8 cellular contexts compared by ENCODE assay signal in the genomic region with DNA sequence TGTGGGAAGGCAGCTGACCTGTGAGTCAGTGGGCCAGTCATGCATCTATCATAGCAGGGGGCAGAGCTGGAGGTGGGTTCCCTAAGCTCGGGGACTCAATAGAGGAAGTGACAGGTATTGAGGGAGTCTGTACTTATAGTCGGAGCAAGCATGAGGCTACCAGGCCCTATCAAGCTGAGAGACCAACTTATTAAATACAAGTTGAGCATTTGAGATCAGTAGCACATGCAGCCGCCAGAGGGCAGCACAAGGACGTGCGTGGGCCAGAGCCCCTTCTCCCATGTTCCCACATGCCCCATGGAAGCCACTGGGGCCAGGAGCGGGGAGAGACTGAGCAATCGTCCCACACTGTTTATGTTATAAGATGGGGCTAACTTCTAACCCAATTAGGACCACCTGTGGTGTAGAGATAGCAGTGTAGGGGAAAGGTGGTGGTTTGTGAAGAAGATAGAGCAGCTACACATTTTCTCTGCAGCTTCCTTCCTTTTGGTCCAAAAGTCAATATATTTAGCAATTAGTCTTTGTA. TPM values are rescaled to one million over a fixed set of nuclear protein-coding genes. Genes with fewer than 3 reads are reported as not detected.
DNase-seq lines count a peak whose midpoint lies in the region; ATAC-seq, FAIRE-seq and TF ChIP-seq lines count a peak whose summit lies in the region.

No MANE protein-coding gene starts in this region.

- no peaks in the 10 kb centered on the region for H3K23me2 ChIP-seq in H1 (ENCODE audit: low read depth, low read length)

- no peak overlapping the region for H4K5ac ChIP-seq in H1 (ENCODE audit: insufficient read length, low read depth, low read length)

- H2AK5ac ChIP-seq in H1 (ENCODE audit: low read depth, low read length), result no peak overlapping the region

- in situ Hi-C loops in GM23248 (cut with MboI), result no loop called here

- no peaks in the 10 kb centered on the region for H3K79me2 ChIP-seq in GM23248 (ENCODE audit: insufficient read depth)
- no peaks in the 10 kb centered on the region for H3K79me2 ChIP-seq in H1 (ENCODE audit: control insufficient read depth in 1 of 2, insufficient read depth in 2 of 2, low read length in 2 of 2)

- no peak overlapping the region for H3K14ac ChIP-seq in H1 (ENCODE audit: insufficient read length)

- no peak overlapping the region for H4K8ac ChIP-seq in H1 (ENCODE audit: extremely low read depth, insufficient read depth, low read length)

- no peaks in the 10 kb centered on the region for H3K4me1 Mint-ChIP-seq in activated CD4-positive, alpha-beta T cell treated with anti-CD3 and anti-CD28 coated beads, Interleukin-2, amount 10 ng/mL, durations not matched to agents 7 days and 5 days
- peaks cover 0 to 9% (median under 1%) of the 10 kb centered on the region in 4 donors for H3K4me1 Mint-ChIP-seq in naive thymus-derived CD8-positive, alpha-beta T cell

- peaks cover 6% of the 10 kb centered on the region for H3K36me3 Mint-ChIP-seq in activated CD4-positive, alpha-beta T cell treated with anti-CD3 and anti-CD28 coated beads, Interleukin-2, amount 10 ng/mL, durations not matched to agents 7 days and 5 days (ENCODE audit: low read depth)
- peaks cover 7 to 62% (median 23%) of the 10 kb centered on the region in 3 donors for H3K36me3 Mint-ChIP-seq in naive thymus-derived CD8-positive, alpha-beta T cell

- H3K36me3 ChIP-seq in GM23248 (ENCODE audit: low read depth) (no peaks in the 10 kb centered on the region), H1 (ENCODE audit: control insufficient read depth in 2 of 4, insufficient read depth in 4 of 4, low read length in 3 of 4) (peaks cover 0 to 33% (median 16%) of the 10 kb centered on the region in 4 experiments; a peak in 5 of 8 replicates), upper lobe of right lung (peaks cover 36% of the 10 kb centered on the region)

- H3K27me3 ChIP-seq in GM23248 (replicated peaks; ENCODE audit: insufficient read depth), result no peaks in the 10 kb centered on the region
- H3K27me3 ChIP-seq in H1 (replicated peaks in 1 of 4; ENCODE audit: control insufficient read depth in 3 of 4, extremely low read depth in 1 of 4, insufficient read depth in 3 of 4, low read length in 3 of 4), result no peaks in the 10 kb centered on the region
- H3K27me3 ChIP-seq in upper lobe of right lung, result no peaks in the 10 kb centered on the region

- POLR2A ChIA-PET in activated CD4-positive, alpha-beta T cell treated with anti-CD3 and anti-CD28 coated beads, Interleukin-2, amount 10 ng/mL, durations not matched to agents 7 days and 5 days (lab: Charles Lee), result no interaction called here
- POLR2A ChIA-PET in H1 (lab: Charles Lee; ENCODE audit: partially characterized antibody), result interaction anchor here (1.0 to 1.4 kb wide), 4 partner anchors 9 to 43 kb away, joined by 3 to 7 read pairs (median 4); partner anchors contain the start of gene FAM221A
- POLR2A ChIA-PET in naive thymus-derived CD8-positive, alpha-beta T cell (lab: Charles Lee), result no interaction called here

- H3K9ac ChIP-seq in GM23248 (no peak overlapping the region), H1 (replicated peaks in 1 of 4; ENCODE audit: extremely low read depth in 1 of 4, low read depth in 3 of 4, low read length in 3 of 4) (no peak overlapping the region)

- H2BK12ac ChIP-seq in H1 (ENCODE audit: low read depth, low read length), result no peak overlapping the region

- TF ChIP-seq CTCF in H1 (IDR thresholded peaks at IDR 0.05; ENCODE audit: control extremely low read depth in 1 of 3, insufficient read depth in 1 of 3, low read depth in 1 of 3, low read length in 3 of 3), result peak; percentile 82 to 89 (median 84)
- peak; percentile 70 for TF ChIP-seq CTCF in upper lobe of right lung (IDR thresholded peaks at IDR 0.05)

- H3K9me3 ChIP-seq in GM23248 (ENCODE audit: low read depth) (no peaks in the 10 kb centered on the region), H1 (ENCODE audit: insufficient read depth in 2 of 2, low read depth in 1 of 2, low read length in 1 of 2) (no peaks in the 10 kb centered on the region), upper lobe of right lung (no peaks in the 10 kb centered on the region)

- H2BK20ac ChIP-seq in H1 (ENCODE audit: low read length), result no peak overlapping the region

- peak; percentile 73 for FAIRE-seq in H1 (lab: Jason Lieb, UNC)

- H3K27ac Mint-ChIP-seq in activated CD4-positive, alpha-beta T cell treated with anti-CD3 and anti-CD28 coated beads, Interleukin-2, amount 10 ng/mL, durations not matched to agents 7 days and 5 days, result no peak overlapping the region
- no peak overlapping the region for H3K27ac Mint-ChIP-seq in naive thymus-derived CD8-positive, alpha-beta T cell

- H4K20me1 ChIP-seq in GM23248 (ENCODE audit: insufficient read depth) (no peaks in the 10 kb centered on the region), H1 (replicated peaks in 1 of 2; ENCODE audit: control insufficient read depth in 1 of 2, insufficient read depth in 2 of 2, low read length in 2 of 2) (peaks cover 0 to 1% of the 10 kb centered on the region in 2 experiments)

- peak; percentile 76 to 79 for TF ChIP-seq RAD21 in H1 (IDR thresholded peaks at IDR 0.05 in 1 of 2, conservative IDR thresholded peaks at IDR 0.05 in 1 of 2; ENCODE audit: low read depth in 2 of 2, low read length in 2 of 2)

- WGBS in GM23248 (ENCODE audit: low coverage in 1 of 2, low lambda C conversion rate in 2 of 2, missing lambda C conversion rate in 2 of 2), 2 experiments, result 23 to 31% methylated on average over 6 to 7 of the region's 7 CpGs
- 36% methylated on average over 7 of the region's 7 CpGs; no CpG with 5 or more reads in 1 of the 2 experiments for WGBS in H1 (ENCODE audit: extremely low coverage in 1 of 2, insufficient coverage in 1 of 2, insufficient read length in 1 of 2, insufficient replicate concordance in 2 of 2, low coverage in 1 of 2, low lambda C conversion rate in 2 of 2, missing lambda C conversion rate in 1 of 2), 2 experiments

- no peak overlapping the region for H3K27ac ChIP-seq in GM23248
- H3K27ac ChIP-seq in H1 (ENCODE audit: low read depth, low read length), result no peak overlapping the region
- H3K27ac ChIP-seq in upper lobe of right lung, result no peak overlapping the region

- TF ChIP-seq EP300 in H1 (IDR thresholded peaks at IDR 0.05; ENCODE audit: borderline replicate concordance in 1 of 2, low read depth in 2 of 2, low read length in 2 of 2), result no peak

- H3K4me3 ChIP-seq in GM23248 (no peak overlapping the region), H1 (ENCODE audit: extremely low read depth in 1 of 4, insufficient read depth in 2 of 4, low read depth in 3 of 4, low read length in 4 of 4) (no peak overlapping the region), upper lobe of right lung (no peak overlapping the region)

- no peak overlapping the region for H3K23ac ChIP-seq in H1 (ENCODE audit: insufficient read length)

- H3K56ac ChIP-seq in H1 (replicated peaks; ENCODE audit: insufficient read length, low read depth, low read length), result no peak overlapping the region

- ATAC-seq in naive thymus-derived CD8-positive, alpha-beta T cell, result peak; percentile 38 to 69
- ATAC-seq in upper lobe of right lung (peak; percentile 88), HG02884 (IDR thresholded peaks at IDR 0.05; ENCODE audit: unreplicated experiment) (no peak)

- H3K4me2 ChIP-seq in GM23248 (ENCODE audit: unreplicated experiment), result no peak overlapping the region
- H3K4me2 ChIP-seq in H1 (ENCODE audit: insufficient read depth in 1 of 2, low read depth in 2 of 2, low read length in 2 of 2), result no peak overlapping the region

- no peaks in the 10 kb centered on the region for H3K79me1 ChIP-seq in H1 (ENCODE audit: low read depth, low read length)

- no peak overlapping the region for H2BK15ac ChIP-seq in H1 (ENCODE audit: low read length)

- H3F3A ChIP-seq in GM23248 (ENCODE audit: insufficient read depth), result no peaks in the 10 kb centered on the region

- CTCF ChIA-PET in activated CD4-positive, alpha-beta T cell treated with anti-CD3 and anti-CD28 coated beads, Interleukin-2, amount 10 ng/mL, durations not matched to agents 7 days and 5 days (lab: Charles Lee), result interaction anchor here (0.5 to 1.5 kb wide), 9 partner anchors 10 to 1859 kb away, joined by 3 to 6 read pairs (median 3); no protein-coding TSS in a partner anchor
- CTCF ChIA-PET in H1 (lab: Charles Lee; ENCODE audit: partially characterized antibody), result interaction anchor here (0.8 to 7.5 kb wide), 30 partner anchors 11 to 478 kb away, joined by 3 to 79 read pairs (median 4); partner anchors contain the start of gene STK31

- no peak overlapping the region for H3K18ac ChIP-seq in H1 (ENCODE audit: extremely low read depth, low read length)

- DNase-seq in DMS 273 (lab: John Stamatoyannopoulos, UW; ENCODE audit: unreplicated experiment) (peak; percentile 90), GM23248 (peak; percentile 58), NCI-H2227 (lab: John Stamatoyannopoulos, UW; ENCODE audit: unreplicated experiment) (peak; percentile 78), H1 (ENCODE audit: low read depth in 1 of 2, low spot score in 2 of 2) (peak; percentile 67 to 86), upper lobe of right lung (peak; percentile 78)
- peak; percentile 41 for DNase-seq in activated CD4-positive, alpha-beta T cell treated with anti-CD3 and anti-CD28 coated beads, Interleukin-2, amount 10 ng/mL, durations not matched to agents 7 days and 5 days
- peak; percentile 22 to 67 (median 42) for DNase-seq in naive thymus-derived CD8-positive, alpha-beta T cell

- H2BK5ac ChIP-seq in H1 (ENCODE audit: low read depth, low read length), result no peak overlapping the region

- peak overlapping the region; percentile 46; the same call in 1 of the 2 replicates for H2AFZ ChIP-seq in GM23248
- no peak overlapping the region for H2AFZ ChIP-seq in H1 (ENCODE audit: low read length)

- H3K4me1 ChIP-seq in GM23248 (ENCODE audit: insufficient read depth) (no peaks in the 10 kb centered on the region), H1 (replicated peaks in 1 of 4; ENCODE audit: control insufficient read depth in 3 of 4, insufficient read depth in 4 of 4, low read length in 3 of 4) (no peaks in the 10 kb centered on the region), upper lobe of right lung (no peaks in the 10 kb centered on the region)

- no peaks in the 10 kb centered on the region for H3K9me2 ChIP-seq in GM23248 (ENCODE audit: insufficient read depth)

- no peak for TF ChIP-seq POLR2A in H1 (IDR thresholded peaks at IDR 0.05; ENCODE audit: control extremely low read depth in 1 of 2, low read depth in 2 of 2, low read length in 2 of 2)

- no peak overlapping the region for H3K4me3 Mint-ChIP-seq in activated CD4-positive, alpha-beta T cell treated with anti-CD3 and anti-CD28 coated beads, Interleukin-2, amount 10 ng/mL, durations not matched to agents 7 days and 5 days
- no peak overlapping the region for H3K4me3 Mint-ChIP-seq in naive thymus-derived CD8-positive, alpha-beta T cell

- no peaks in the 10 kb centered on the region for H3K9me3 Mint-ChIP-seq in activated CD4-positive, alpha-beta T cell treated with anti-CD3 and anti-CD28 coated beads, Interleukin-2, amount 10 ng/mL, durations not matched to agents 7 days and 5 days
- no peaks in the 10 kb centered on the region for H3K9me3 Mint-ChIP-seq in naive thymus-derived CD8-positive, alpha-beta T cell

- no peak overlapping the region for H2BK120ac ChIP-seq in H1 (replicated peaks; ENCODE audit: low read depth, low read length)

- H3K4ac ChIP-seq in H1 (replicated peaks; ENCODE audit: insufficient read length, low read depth, low read length), result no peak overlapping the region

- intact Hi-C loops in upper lobe of right lung (cut with DNase I), result no loop called here

- no peaks in the 10 kb centered on the region for H3K27me3 Mint-ChIP-seq in activated CD4-positive, alpha-beta T cell treated with anti-CD3 and anti-CD28 coated beads, Interleukin-2, amount 10 ng/mL, durations not matched to agents 7 days and 5 days
- H3K27me3 Mint-ChIP-seq in naive thymus-derived CD8-positive, alpha-beta T cell, result no peaks in the 10 kb centered on the region

- no peak overlapping the region for H4K91ac ChIP-seq in H1 (replicated peaks; ENCODE audit: insufficient read length, low read length)

RNA-seq across cellular contexts. Expression of gene STK31, which starts 13.0 kb away (rescaled TPM):
- not detected in 2 replicates for total RNA-seq in GM23248 (2014; rRNA removed; shearing (Covaris generic))
- polyA plus RNA-seq in GM23248 (2016; fragmentation: Nextera tagmentation; extraction: Ambion mirVana), result not detected in 2 replicates
- total RNA-seq in activated CD4-positive, alpha-beta T cell treated with anti-CD3 and anti-CD28 coated beads, Interleukin-2, amount 10 ng/mL, durations not matched to agents 7 days and 5 days, result under 1 TPM; 0.15 to 0.21 TPM
- total RNA-seq in H1 (2021; fragmentation: NEBNext Ultra II Directional; extraction: Animal tissue kit (Norgen Biotek cat#: 25700)), result 0.10 and 0.32 TPM in 2 replicates
- 0.13 and 0.15 TPM in 2 replicates for polyA plus RNA-seq in H1 (2011; rRNA removed)
- 0.18 TPM for polyA plus RNA-seq in H1 (2011; cell fraction: cytosol; rRNA removed)
- polyA plus RNA-seq in H1 (2011; cell fraction: nucleus; rRNA removed), result 0.07 TPM
- polyA plus RNA-seq in H1 (2012, experiment 1 of 2), result 0.15 to 0.53 TPM (median 0.32 TPM) in 4 replicates
- polyA plus RNA-seq in H1 (2012, experiment 2 of 2), result not detected
- polyA plus RNA-seq in H1 (2013, experiment 1 of 2), result 0.22 TPM
- 0.13 TPM for polyA plus RNA-seq in H1 (2013, experiment 2 of 2)
- polyA minus RNA-seq in H1 (2011; rRNA and poly(A)+ RNA removed), result 0.46 and 0.57 TPM in 2 replicates
- not detected for polyA minus RNA-seq in H1 (2011; cell fraction: cytosol; rRNA and poly(A)+ RNA removed)
- polyA minus RNA-seq in H1 (2011; cell fraction: nucleus; rRNA and poly(A)+ RNA removed), result 1.8 TPM
- total RNA-seq in naive thymus-derived CD8-positive, alpha-beta T cell, result 1 to 10 TPM in 1 of 2 experiments, under 1 TPM in 1; 0.85 to 1.1 TPM
- polyA plus RNA-seq in naive thymus-derived CD8-positive, alpha-beta T cell, result not detected
- total RNA-seq in upper lobe of right lung, result 1.1 TPM

RNA-seq across cellular contexts. Expression of gene FAM221A, which starts 17.0 kb away (rescaled TPM):
- 0.43 and 4.9 TPM in 2 replicates for total RNA-seq in GM23248 (2014; rRNA removed; shearing (Covaris generic))
- 0.60 and 0.63 TPM in 2 replicates for polyA plus RNA-seq in GM23248 (2016; fragmentation: Nextera tagmentation; extraction: Ambion mirVana)
- 1 to 10 TPM; 4.4 to 4.5 TPM for total RNA-seq in activated CD4-positive, alpha-beta T cell treated with anti-CD3 and anti-CD28 coated beads, Interleukin-2, amount 10 ng/mL, durations not matched to agents 7 days and 5 days
- total RNA-seq in H1 (2021; fragmentation: NEBNext Ultra II Directional; extraction: Animal tissue kit (Norgen Biotek cat#: 25700)), result 20.3 and 21.5 TPM in 2 replicates
- 22.0 and 39.0 TPM in 2 replicates for polyA plus RNA-seq in H1 (2011; rRNA removed)
- polyA plus RNA-seq in H1 (2011; cell fraction: cytosol; rRNA removed), result 36.0 TPM
- 26.5 TPM for polyA plus RNA-seq in H1 (2011; cell fraction: nucleus; rRNA removed)
- polyA plus RNA-seq in H1 (2012, experiment 1 of 2), result 27.0 to 32.2 TPM (median 29.5 TPM) in 4 replicates
- 9.9 TPM for polyA plus RNA-seq in H1 (2012, experiment 2 of 2)
- 10.4 TPM for polyA plus RNA-seq in H1 (2013, experiment 1 of 2)
- 9.0 TPM for polyA plus RNA-seq in H1 (2013, experiment 2 of 2)
- 67.4 and 71.1 TPM in 2 replicates for polyA minus RNA-seq in H1 (2011; rRNA and poly(A)+ RNA removed)
- polyA minus RNA-seq in H1 (2011; cell fraction: cytosol; rRNA and poly(A)+ RNA removed), result 18.8 TPM
- 30.4 TPM for polyA minus RNA-seq in H1 (2011; cell fraction: nucleus; rRNA and poly(A)+ RNA removed)
- 1 to 10 TPM; 7.6 to 8.0 TPM for total RNA-seq in naive thymus-derived CD8-positive, alpha-beta T cell
- polyA plus RNA-seq in naive thymus-derived CD8-positive, alpha-beta T cell, result 1 to 10 TPM; 1.8 to 6.1 (median 5.0) TPM
- total RNA-seq in upper lobe of right lung, result 9.0 TPM
